ENCODE assay signal across 27 cellular contexts in genomic region chr16:48487287-48487686, GRCh38.
A peak's percentile ranks its signal among the peaks of the same experiment; 100 is the strongest.
DNase-seq lines count a peak whose midpoint lies in the region; ATAC-seq, FAIRE-seq and TF ChIP-seq lines count a peak whose summit lies in the region.
"Had no signal": no experiment of that assay in that cellular context is flagged by ENCODE, and none has a peak within 500 bp of the region (broad histone marks: within the 10 kb centered on the region; RNA-seq: fewer than 3 reads in every experiment).

No MANE protein-coding gene starts in this region.

- no peak overlapping the region for H4K8ac ChIP-seq in IMR-90 (ENCODE audit: low read depth in 2 of 2, low read length in 2 of 2)

- no peak overlapping the region for H3K23ac ChIP-seq in IMR-90 (ENCODE audit: low read depth, low read length)

- in situ Hi-C loops in IMR-90 (cut with MboI; ENCODE audit: low sequenced_read_pairs), result no loop called here

- H3K36me3 ChIP-seq in IMR-90 (ENCODE audit: control insufficient read depth, insufficient read depth, low read length) (no peaks in the 10 kb centered on the region), bronchial epithelial cell (ENCODE audit: control insufficient read depth, insufficient read depth, low read length) (no peaks in the 10 kb centered on the region), gastroesophageal sphincter (no peaks in the 10 kb centered on the region)

- TF ChIP-seq CTCF in IMR-90 (conservative IDR thresholded peaks at IDR 0.05; ENCODE audit: low read depth, low read length) (no peak), bronchial epithelial cell (IDR thresholded peaks at IDR 0.05; ENCODE audit: insufficient read depth, low read length, severe bottlenecking) (no peak), gastroesophageal sphincter (IDR thresholded peaks at IDR 0.05) (no peak)

- no peaks in the 10 kb centered on the region for H3K9me3 ChIP-seq in IMR-90 (ENCODE audit: control insufficient read depth, insufficient read depth, low read length)
- H3K9me3 ChIP-seq in gastroesophageal sphincter, result no peaks in the 10 kb centered on the region

- H2AK5ac ChIP-seq in IMR-90 (ENCODE audit: low read depth, low read length), result no peak overlapping the region

- intact Hi-C loops in IMR-90 (cut with micrococcal nuclease), result no loop called here

- TF ChIP-seq EP300 in gastroesophageal sphincter (IDR thresholded peaks at IDR 0.05), result no peak

- no peak overlapping the region for H2BK20ac ChIP-seq in IMR-90 (ENCODE audit: low read depth, low read length)

- dilution Hi-C loops in IMR-90 (cut with HindIII; ENCODE audit: low sequenced_read_pairs, unreplicated experiment), result no loop called here

- FAIRE-seq in bronchial epithelial cell (lab: Jason Lieb, UNC), result no peak
- FAIRE-seq: GM18507, K562 had no signal

- H3K79me1 ChIP-seq in IMR-90 (ENCODE audit: low read depth in 1 of 2, low read length in 2 of 2), result no peaks in the 10 kb centered on the region

- H2BK120ac ChIP-seq in IMR-90 (ENCODE audit: low read depth, low read length), result no peak overlapping the region

- no peaks in the 10 kb centered on the region for H4K20me1 ChIP-seq in IMR-90 (ENCODE audit: insufficient read depth, low read length)

- CTCF ChIA-PET in IMR-90 (lab: Yijun Ruan, JAX), result no interaction called here

- no peak overlapping the region for H3K4ac ChIP-seq in IMR-90 (ENCODE audit: low read depth, low read length)

- peak; percentile 68 for ATAC-seq in IMR-90 (ENCODE audit: low read depth)
- no peak for ATAC-seq in gastroesophageal sphincter
- ATAC-seq: K562, T-cell had no signal

- no peak overlapping the region for H4K5ac ChIP-seq in IMR-90 (ENCODE audit: low read depth, low read length)

- no peak overlapping the region for H2AK9ac ChIP-seq in IMR-90 (replicated peaks; ENCODE audit: low read depth, low read length, poor library complexity)

- H3K9ac ChIP-seq in IMR-90 (ENCODE audit: low read depth, low read length), result no peak overlapping the region

- DNase-seq in ELR (ENCODE audit: low read depth) (peak; percentile 17), IMR-90 (peak; percentile 33), bronchial epithelial cell (ENCODE audit: low read depth) (peak; percentile 70), myocyte (ENCODE audit: low read depth) (peak; percentile 19), erythroblast (lab: John Stamatoyannopoulos, UW) (no peak), NCI-H748 treated with DMSO at 0.1 percent for 48 hours (lab: John Stamatoyannopoulos, UW) (no peak)
- no peak for DNase-seq in activated CD4-positive, alpha-beta T cell treated with anti-CD3 and anti-CD28 coated beads, Interleukin-2, amount 50 U/mL, for 48 hours
- DNase-seq: 8988T; ACHN; Calu3; DMS79 treated with DMSO at 0.1 percent for 48 hours; Kasumi-1; MV-4-11; NCI-H1105; NCI-H1436 treated with DMSO at 0.1 percent for 48 hours; NCI-H187 treated with DMSO at 0.1 percent for 48 hours; NCI-H2171 treated with DMSO at 0.1 percent for 48 hours; NCI-H524 treated with DMSO at 0.1 percent for 48 hours; NCI-H82; NK-92 treated with Interleukin-12 subunit alpha and Interleukin-12 subunit beta, amount 100 ng/mL, for 24 hours; PC-9; Right ventricle myocardium superior; T-cell had no signal

- H3K4me3 ChIP-seq in IMR-90 (ENCODE audit: insufficient read depth, low read depth, low read length) (no peak overlapping the region), bronchial epithelial cell (ENCODE audit: low read depth, low read length) (no peak overlapping the region), gastroesophageal sphincter (no peak overlapping the region)
- H3K4me3 ChIP-seq: K562, PC-9 had no signal

- no peaks in the 10 kb centered on the region for H3K9me1 ChIP-seq in IMR-90 (ENCODE audit: insufficient read depth, low read length)

- H2BK15ac ChIP-seq in IMR-90 (ENCODE audit: low read depth, low read length), result no peak overlapping the region

- H3K27ac ChIP-seq in IMR-90 (ENCODE audit: insufficient read depth, low read length) (no peak overlapping the region), gastroesophageal sphincter (no peak overlapping the region)
- H3K27ac ChIP-seq: HL-60, PC-9 had no signal

- H3K27me3 ChIP-seq in IMR-90 (ENCODE audit: control insufficient read depth, insufficient read depth, low read length), result peaks cover 2% of the 10 kb centered on the region; the same call in 1 of the 2 replicates
- H3K27me3 ChIP-seq in bronchial epithelial cell (ENCODE audit: control insufficient read depth, insufficient read depth, low read length), result no peaks in the 10 kb centered on the region
- H3K27me3 ChIP-seq in gastroesophageal sphincter, result no peaks in the 10 kb centered on the region

- no peak overlapping the region for H3K56ac ChIP-seq in IMR-90 (ENCODE audit: extremely low read depth, insufficient read depth, low read length)

- no peak overlapping the region for H2BK5ac ChIP-seq in IMR-90 (ENCODE audit: low read depth, low read length, poor library complexity, severe bottlenecking)

- 0 out of 2 replicates have a peak overlapping the region, but pooled peaks have one; percentile 17 for H3K14ac ChIP-seq in IMR-90 (replicated peaks; ENCODE audit: low read depth, low read length)

- POLR2A ChIA-PET in IMR-90 (lab: Charles Lee; ENCODE audit: unreplicated experiment), result no interaction called here

- no peak overlapping the region for H3K4me2 ChIP-seq in IMR-90 (ENCODE audit: low read depth, low read length)
- H3K4me2 ChIP-seq: PC-9 had no signal

- peak overlapping the region; percentile 56 for H2AFZ ChIP-seq in IMR-90 (replicated peaks; ENCODE audit: low read length, poor library complexity)
- H2AFZ ChIP-seq: PC-9 had no signal

- no peak for TF ChIP-seq RAD21 in IMR-90 (IDR thresholded peaks at IDR 0.05; ENCODE audit: low read length)

- no TSS peak for BruUV-seq in IMR-90 (replicated peaks; lab: Mats Ljungman, UMichigan)

- H4K91ac ChIP-seq in IMR-90 (ENCODE audit: insufficient read depth, low read depth, low read length), result no peak overlapping the region

- peaks cover 4% of the 10 kb centered on the region; the same call in 1 of the 2 replicates for H3K4me1 ChIP-seq in IMR-90 (ENCODE audit: control insufficient read depth, insufficient read depth, low read length)
- peaks cover 2 to 11% (median 4%) of the 10 kb centered on the region in 3 donors for H3K4me1 ChIP-seq in gastroesophageal sphincter

- WGBS in IMR-90 (ENCODE audit: extremely low coverage in 2 of 2, insufficient read length in 1 of 2), 2 experiments, result no CpG with 5 or more reads among the region's 2 CpGs
- 67% methylated on average over 2 of the region's 2 CpGs; no CpG with 5 or more reads in 1 of the 2 donors for WGBS in gastroesophageal sphincter (ENCODE audit: low coverage in 1 of 2), 2 donors

- no peak for TF ChIP-seq POLR2A in IMR-90 (IDR thresholded peaks at IDR 0.05; ENCODE audit: low read depth, low read length)
- no peak for TF ChIP-seq POLR2A in erythroblast (IDR thresholded peaks at IDR 0.05; ENCODE audit: low read length)
- no peak for TF ChIP-seq POLR2A in gastroesophageal sphincter (IDR thresholded peaks at IDR 0.05)

- no peak overlapping the region for H3K18ac ChIP-seq in IMR-90 (ENCODE audit: low read depth, low read length)

TF ChIP-seq in IMR-90, 13 proteins besides CTCF, POLR2A, EP300 and RAD21:
- TF ChIP-seq CEBPB (IDR thresholded peaks at IDR 0.05; ENCODE audit: low read depth, low read length), result no peak
- TF ChIP-seq ELK1 (IDR thresholded peaks at IDR 0.05; ENCODE audit: borderline replicate concordance, low read depth, low read length), result no peak
- no peak for TF ChIP-seq NFE2L2 (IDR thresholded peaks at IDR 0.05; ENCODE audit: low read depth, low read length)
- no peak for TF ChIP-seq MAZ (IDR thresholded peaks at IDR 0.05; ENCODE audit: borderline replicate concordance, low read depth, low read length)
- TF ChIP-seq RFX5 (IDR thresholded peaks at IDR 0.05; ENCODE audit: low read depth, low read length), result no peak
- no peak for TF ChIP-seq CHD1 (IDR thresholded peaks at IDR 0.05; ENCODE audit: low read depth, low read length)
- TF ChIP-seq FOS (IDR thresholded peaks at IDR 0.05; ENCODE audit: low read depth, low read length), result no peak
- no peak for TF ChIP-seq USF2 (IDR thresholded peaks at IDR 0.05; ENCODE audit: low read depth, low read length)
- TF ChIP-seq SMC3 (IDR thresholded peaks at IDR 0.05; ENCODE audit: low read depth, low read length), result no peak
- TF ChIP-seq MAFK (IDR thresholded peaks at IDR 0.05; ENCODE audit: low read depth, low read length), result no peak
- no peak for TF ChIP-seq RCOR1 (IDR thresholded peaks at IDR 0.05; ENCODE audit: insufficient replicate concordance, low read length)
- no peak for TF ChIP-seq BHLHE40 (IDR thresholded peaks at IDR 0.05; ENCODE audit: low read depth, low read length)
- TF ChIP-seq MXI1 (IDR thresholded peaks at IDR 0.05; ENCODE audit: borderline replicate concordance, low read depth, low read length), result no peak

Comparison
In these comparisons a context has a peak if more than half of its experiments do, and no peak if none do; other contexts are left out.
1. DNase-seq: peak in ELR (single experiment), IMR-90 (single experiment), bronchial epithelial cell (single experiment) and myocyte (single experiment); none in erythroblast (0 of 2), NCI-H748 treated with DMSO at 0.1 percent for 48 hours (single experiment) and activated CD4-positive, alpha-beta T cell treated with anti-CD3 and anti-CD28 coated beads, Interleukin-2, amount 50 U/mL, for 48 hours (0 of 2).